Comparison of ENCODE assay signal across 8 cellular contexts in the genomic region with DNA sequence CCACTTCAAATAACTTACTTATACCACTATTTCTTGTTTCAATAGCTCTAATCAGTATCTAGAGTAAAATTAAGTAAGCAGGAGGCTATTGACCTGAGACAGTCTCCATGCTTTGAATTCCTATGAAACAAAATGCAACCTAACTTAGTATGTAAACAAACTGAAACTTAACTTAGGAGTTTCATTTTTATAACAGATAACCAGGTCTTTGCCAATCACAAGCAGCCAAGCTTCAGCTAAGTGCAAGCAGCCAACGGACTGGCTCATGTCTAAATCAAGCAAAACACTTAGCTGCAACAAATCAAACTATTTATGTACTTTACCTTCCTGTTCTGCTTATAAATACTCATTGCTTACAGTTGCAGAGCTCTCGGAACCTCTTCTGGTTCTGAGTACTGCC. TPM values are rescaled to one million over a fixed set of nuclear protein-coding genes. Genes with fewer than 3 reads are reported as not detected.
DNase-seq lines count a peak whose midpoint lies in the region; ATAC-seq, FAIRE-seq and TF ChIP-seq lines count a peak whose summit lies in the region.

No MANE protein-coding gene starts in this region.

- peaks cover 14% of the 10 kb centered on the region; the same call in 2 of the 3 replicates for H3K4me1 ChIP-seq in A549

- DNase-seq in A549 (ENCODE audit: low read depth in 1 of 2, low spot score in 1 of 2): no peak
- DNase-seq in central memory CD4-positive, alpha-beta T cell: peak; percentile 22
- no peak for DNase-seq in SIG-M5 (lab: John Stamatoyannopoulos, UW)
- no peak for DNase-seq in medulla oblongata (ENCODE audit: extremely low spot score)
- DNase-seq in NCI-H187 treated with DMSO at 0.1 percent for 48 hours (lab: John Stamatoyannopoulos, UW): no peak
- DNase-seq in GM13976 (ENCODE audit: low spot score): no peak

- TF ChIP-seq CTCF in A549 (IDR thresholded peaks at IDR 0.05) (no peak), GM13976 (IDR thresholded peaks at IDR 0.05; ENCODE audit: borderline replicate concordance, control extremely low read depth, extremely low read depth, insufficient read depth, missing control alignments) (no peak)

- no peak overlapping the region for H3K27ac ChIP-seq in A549

- POLR2A ChIA-PET in A549 (lab: Yijun Ruan, JAX): no interaction called here

- in situ Hi-C loops in GM13976 (cut with MboI; ENCODE audit: low sequenced_read_pairs, unreplicated experiment): loop anchor here (25.0 kb wide), 1 partner anchor 578 kb away; no protein-coding TSS in a partner anchor

- CTCF ChIA-PET in A549 (lab: Yijun Ruan, JAX): interaction anchor here (0.7 to 4.6 kb wide), 4 partner anchors 16 to 136 kb away, joined by 3 to 21 read pairs (median 5); no protein-coding TSS in a partner anchor

- WGBS in A549 (ENCODE audit: missing lambda C conversion rate): 44% methylated on average over 2 of the region's 2 CpGs

- TF ChIP-seq RAD21 in A549 (conservative IDR thresholded peaks at IDR 0.05 in 1 of 2, IDR thresholded peaks at IDR 0.05 in 1 of 2): no peak

- TF ChIP-seq EP300 in A549 (IDR thresholded peaks at IDR 0.05): no peak

- peak overlapping the region; percentile 5; the same call in 1 of the 3 replicates for H3K4me2 ChIP-seq in A549

- no peak for FAIRE-seq in A549 (lab: Jason Lieb, UNC)

- ATAC-seq in A549 (no peak), GM19328 (IDR thresholded peaks at IDR 0.05; ENCODE audit: unreplicated experiment) (peak; percentile 41), HG03280 (IDR thresholded peaks at IDR 0.05; ENCODE audit: unreplicated experiment) (peak; percentile 36)

- H3K4me3 ChIP-seq in A549: no peak overlapping the region

- no peak for TF ChIP-seq POLR2A in A549 (IDR thresholded peaks at IDR 0.05; ENCODE audit: low read length)

- no peaks in the 10 kb centered on the region for H3K9me3 ChIP-seq in A549

TF ChIP-seq in A549, 52 proteins besides CTCF, POLR2A, EP300 and RAD21:
- no peak for TF ChIP-seq SMC3 (IDR thresholded peaks at IDR 0.05)
- TF ChIP-seq JUNB (IDR thresholded peaks at IDR 0.05): no peak
- TF ChIP-seq KDM5A (IDR thresholded peaks at IDR 0.05): no peak
- no peak for TF ChIP-seq HDAC2 (IDR thresholded peaks at IDR 0.05)
- no peak for TF ChIP-seq RCOR1 (IDR thresholded peaks at IDR 0.05; ENCODE audit: low read depth, low read length)

RNA-seq across cellular contexts. Expression of gene GSTK1, which starts 4.4 kb away (rescaled TPM):
- polyA plus RNA-seq in A549 (2011; rRNA removed): 76.6 and 96.5 TPM in 2 replicates
- polyA plus RNA-seq in A549 (2012; cell fraction: cytosol; rRNA removed): 98.6 and 104 TPM in 2 replicates
- 128 and 176 TPM in 2 replicates for polyA plus RNA-seq in A549 (2012; cell fraction: nucleus; rRNA removed)
- 80.8 to 92.9 TPM (median 91.5 TPM) in 3 replicates for polyA plus RNA-seq in A549 (2017; fragmentation: RNase III; extraction: RNeasy Plus Mini Kit Qiagen cat#74134 plus additional on column Dnase treatment)
- 44.4 and 62.6 TPM in 2 replicates for polyA minus RNA-seq in A549 (2011; rRNA and poly(A)+ RNA removed)

RNA-seq across cellular contexts. Expression of gene TMEM139, which starts 25.9 kb away (rescaled TPM):
- polyA plus RNA-seq in A549 (2011; rRNA removed): 0.49 and 0.65 TPM in 2 replicates
- 0.52 and 0.73 TPM in 2 replicates for polyA plus RNA-seq in A549 (2012; cell fraction: cytosol; rRNA removed)
- 0.79 and 0.95 TPM in 2 replicates for polyA plus RNA-seq in A549 (2012; cell fraction: nucleus; rRNA removed)
- polyA plus RNA-seq in A549 (2017; fragmentation: RNase III; extraction: RNeasy Plus Mini Kit Qiagen cat#74134 plus additional on column Dnase treatment): 0.37 to 0.71 TPM (median 0.42 TPM) in 3 replicates
- 0.29 and 1.1 TPM in 2 replicates for polyA minus RNA-seq in A549 (2011; rRNA and poly(A)+ RNA removed)

RNA-seq across cellular contexts. Expression of gene CASP2, which starts 29.3 kb away (rescaled TPM):
- polyA plus RNA-seq in A549 (2011; rRNA removed): 24.6 and 26.0 TPM in 2 replicates
- 12.4 and 14.5 TPM in 2 replicates for polyA plus RNA-seq in A549 (2012; cell fraction: cytosol; rRNA removed)
- polyA plus RNA-seq in A549 (2012; cell fraction: nucleus; rRNA removed): 30.5 and 39.3 TPM in 2 replicates
- 17.7 to 19.9 TPM (median 18.7 TPM) in 3 replicates for polyA plus RNA-seq in A549 (2017; fragmentation: RNase III; extraction: RNeasy Plus Mini Kit Qiagen cat#74134 plus additional on column Dnase treatment)
- 53.6 and 55.0 TPM in 2 replicates for polyA minus RNA-seq in A549 (2011; rRNA and poly(A)+ RNA removed)

RNA-seq across cellular contexts. Expression of gene TAS2R40, which starts 37.0 kb away (rescaled TPM):
- not detected in 2 replicates for polyA plus RNA-seq in A549 (2011; rRNA removed)
- not detected in 2 replicates for polyA plus RNA-seq in A549 (2012; cell fraction: cytosol; rRNA removed)
- not detected in 2 replicates for polyA plus RNA-seq in A549 (2012; cell fraction: nucleus; rRNA removed)
- polyA plus RNA-seq in A549 (2017; fragmentation: RNase III; extraction: RNeasy Plus Mini Kit Qiagen cat#74134 plus additional on column Dnase treatment): not detected in 3 replicates
- polyA minus RNA-seq in A549 (2011; rRNA and poly(A)+ RNA removed): not detected in 2 replicates

RNA-seq across cellular contexts. Expression of gene CLCN1, which starts 57.1 kb away (rescaled TPM):
- polyA plus RNA-seq in A549 (2011; rRNA removed) (0.08 TPM in 1 of 2 replicates, not detected in the other), A549 (2017; fragmentation: RNase III; extraction: RNeasy Plus Mini Kit Qiagen cat#74134 plus additional on column Dnase treatment) (0.03 TPM in 1 of 3 replicates, not detected in the others)
- polyA plus RNA-seq in A549 (2012; cell fraction: cytosol; rRNA removed): 0.01 and 0.03 TPM in 2 replicates
- polyA plus RNA-seq in A549 (2012; cell fraction: nucleus; rRNA removed): 0.06 TPM in 1 of 2 replicates, not detected in the other
- polyA minus RNA-seq in A549 (2011; rRNA and poly(A)+ RNA removed): 0.08 and 0.10 TPM in 2 replicates

Comparison
In these comparisons a context has a peak if more than half of its experiments do, and no peak if none do; other contexts are left out.
1. ATAC-seq: peak in GM19328 (single experiment) and HG03280 (single experiment); none in A549 (0 of 2).